Comparison of ENCODE assay signal across 23 cellular contexts in genomic region chr3:14166877-14167605, GRCh38. TPM values are rescaled to one million over a fixed set of nuclear protein-coding genes. Genes with fewer than 3 reads are reported as not detected.
DNase-seq lines count a peak whose midpoint lies in the region; ATAC-seq, FAIRE-seq and TF ChIP-seq lines count a peak whose summit lies in the region.
"Had no signal": no experiment of that assay in that cellular context is flagged by ENCODE, and none has a peak within 500 bp of the region (broad histone marks: within the 10 kb centered on the region; RNA-seq: fewer than 3 reads in every experiment).

No MANE protein-coding gene starts in this region.

- H3K4me3 Mint-ChIP-seq in astrocyte (ENCODE audit: unreplicated experiment), result no peak overlapping the region
- H3K4me3 Mint-ChIP-seq in activated naive CD4-positive, alpha-beta T cell treated with anti-CD3 and anti-CD28 coated beads for 36 hours, result no peak overlapping the region
- H3K4me3 Mint-ChIP-seq: activated CD4-positive, alpha-beta T cell treated with anti-CD3 and anti-CD28 coated beads, Interleukin-2, amount 10 ng/mL, durations not matched to agents 7 days and 5 days had no signal

- 87% methylated on average over 8 of the region's 9 CpGs for WGBS in right lobe of liver (ENCODE audit: insufficient coverage, low coverage, low lambda C conversion rate, missing lambda C conversion rate)

- peaks cover 66% of the 10 kb centered on the region for H3K36me3 Mint-ChIP-seq in astrocyte (ENCODE audit: low read depth, unreplicated experiment)
- H3K36me3 Mint-ChIP-seq in activated naive CD4-positive, alpha-beta T cell treated with anti-CD3 and anti-CD28 coated beads for 36 hours (ENCODE audit: low read depth), result peaks cover 82% of the 10 kb centered on the region

- H3K4me1 Mint-ChIP-seq in astrocyte (ENCODE audit: low read depth, unreplicated experiment), result peaks cover 20% of the 10 kb centered on the region
- peaks cover 13% of the 10 kb centered on the region for H3K4me1 Mint-ChIP-seq in activated naive CD4-positive, alpha-beta T cell treated with anti-CD3 and anti-CD28 coated beads for 36 hours (ENCODE audit: low read depth)

- no peak overlapping the region for H3K4me2 ChIP-seq in astrocyte (ENCODE audit: low read length)

- H3K36me3 ChIP-seq in astrocyte (ENCODE audit: insufficient read depth, low read length), result peaks cover 70% of the 10 kb centered on the region
- peaks cover 0 to 86% (median 52%) of the 10 kb centered on the region in 4 donors for H3K36me3 ChIP-seq in right lobe of liver

- H3K79me2 ChIP-seq in astrocyte (ENCODE audit: insufficient read depth, low read length), result peaks cover 3% of the 10 kb centered on the region

- H3K9me3 Mint-ChIP-seq in astrocyte (ENCODE audit: unreplicated experiment), result no peaks in the 10 kb centered on the region
- peaks cover 7% of the 10 kb centered on the region for H3K9me3 Mint-ChIP-seq in activated naive CD4-positive, alpha-beta T cell treated with anti-CD3 and anti-CD28 coated beads for 36 hours
- H3K9me3 Mint-ChIP-seq: activated CD4-positive, alpha-beta T cell treated with anti-CD3 and anti-CD28 coated beads, Interleukin-2, amount 10 ng/mL, durations not matched to agents 7 days and 5 days had no signal

- intact Hi-C loops in activated naive CD4-positive, alpha-beta T cell treated with anti-CD3 and anti-CD28 coated beads for 36 hours (cut with micrococcal nuclease), result no loop called here
- intact Hi-C loops in right lobe of liver (cut with DNase I), result no loop called here

- H2AFZ ChIP-seq in astrocyte (ENCODE audit: low read depth, low read length), result no peak overlapping the region

- CTCF ChIA-PET in activated naive CD4-positive, alpha-beta T cell treated with anti-CD3 and anti-CD28 coated beads for 36 hours (lab: Charles Lee), result no interaction called here

- H3K27ac ChIP-seq in astrocyte (ENCODE audit: low read depth, low read length) (no peak overlapping the region), right lobe of liver (no peak overlapping the region)
- H3K27ac ChIP-seq: brain microvascular endothelial cell, VCaP had no signal

- DNase-seq in GM04504 (ENCODE audit: low read depth), result peak; percentile 28
- no peak for DNase-seq in astrocyte (ENCODE audit: low read depth)
- peak; percentile 56 for DNase-seq in fibroblast of the conjunctiva (ENCODE audit: low read depth)
- peak; percentile 43 for DNase-seq in skeletal muscle cell (ENCODE audit: low read depth)
- DNase-seq in activated naive CD4-positive, alpha-beta T cell treated with anti-CD3 and anti-CD28 coated beads for 36 hours, result no peak
- DNase-seq in right lobe of liver, result no peak
- DNase-seq in activated CD4-positive, alpha-beta T cell treated with anti-CD3 and anti-CD28 coated beads for 48 hours, result no peak
- DNase-seq: activated CD4-positive, alpha-beta T cell treated with anti-CD3 and anti-CD28 coated beads, Interleukin-2, amount 10 ng/mL, durations not matched to agents 7 days and 5 days; activated effector memory CD4-positive, alpha-beta T cell treated with Interleukin-2 at 50 U/mL for 16 hours; brain microvascular endothelial cell; C1 segment of cervical spinal cord; DMS 273 treated with DMSO at 0.1 percent for 48 hours; erythroblast; KBM-7; mesendoderm; naive thymus-derived CD4-positive, alpha-beta T cell; NCI-H187; NCI-H526 treated with DMSO at 0.1 percent for 48 hours; RPMI8226; stimulated activated CD8-positive, alpha-beta memory T cell treated with anti-CD3 and anti-CD28 coated beads, Interleukin-4, amount 100 ng/mL, for 48 hours had no signal

- ATAC-seq in right lobe of liver, result no peak
- ATAC-seq: naive thymus-derived CD4-positive, alpha-beta T cell; SK-N-SH treated with all-trans-retinoic acid at 6 μM for 48 hours had no signal

- no peak for TF ChIP-seq POLR2A in right lobe of liver (IDR thresholded peaks at IDR 0.05)

- H3K9me3 ChIP-seq in astrocyte (ENCODE audit: insufficient read depth, low read depth, low read length) (no peaks in the 10 kb centered on the region), right lobe of liver (no peaks in the 10 kb centered on the region)

- peak overlapping the region; percentile 70 for H3K27ac Mint-ChIP-seq in astrocyte (ENCODE audit: unreplicated experiment)
- no peak overlapping the region for H3K27ac Mint-ChIP-seq in activated naive CD4-positive, alpha-beta T cell treated with anti-CD3 and anti-CD28 coated beads for 36 hours
- H3K27ac Mint-ChIP-seq: activated CD4-positive, alpha-beta T cell treated with anti-CD3 and anti-CD28 coated beads, Interleukin-2, amount 10 ng/mL, durations not matched to agents 7 days and 5 days had no signal

- FAIRE-seq in astrocyte (lab: Jason Lieb, UNC), result no peak
- FAIRE-seq: G401.6 had no signal

- H3K9ac ChIP-seq in astrocyte (ENCODE audit: low read length), result no peak overlapping the region

- no peak overlapping the region for H3K4me3 ChIP-seq in astrocyte (ENCODE audit: insufficient read depth, low read depth, low read length)
- H3K4me3 ChIP-seq in skeletal muscle cell (ENCODE audit: low read depth, low read length), result no peak overlapping the region
- no peak overlapping the region for H3K4me3 ChIP-seq in right lobe of liver

- peaks cover 11% of the 10 kb centered on the region for H3K4me1 ChIP-seq in astrocyte (ENCODE audit: insufficient read depth, low read length)
- H3K4me1 ChIP-seq in right lobe of liver, result no peaks in the 10 kb centered on the region

- no peaks in the 10 kb centered on the region for H3K27me3 Mint-ChIP-seq in astrocyte (ENCODE audit: low read depth, unreplicated experiment)
- H3K27me3 Mint-ChIP-seq in activated naive CD4-positive, alpha-beta T cell treated with anti-CD3 and anti-CD28 coated beads for 36 hours (ENCODE audit: low read depth), result no peaks in the 10 kb centered on the region
- H3K27me3 Mint-ChIP-seq: activated CD4-positive, alpha-beta T cell treated with anti-CD3 and anti-CD28 coated beads, Interleukin-2, amount 10 ng/mL, durations not matched to agents 7 days and 5 days; naive thymus-derived CD4-positive, alpha-beta T cell had no signal

- no peaks in the 10 kb centered on the region for H3K27me3 ChIP-seq in astrocyte (ENCODE audit: insufficient read depth, low read length)
- H3K27me3 ChIP-seq in right lobe of liver, result no peaks in the 10 kb centered on the region
- H3K27me3 ChIP-seq: brain microvascular endothelial cell had no signal

- peaks cover 10% of the 10 kb centered on the region for H4K20me1 ChIP-seq in astrocyte (ENCODE audit: insufficient read depth, low read length)

- TF ChIP-seq CTCF in astrocyte (IDR thresholded peaks at IDR 0.05; ENCODE audit: insufficient read depth, low read depth, low read length), result no peak
- no peak for TF ChIP-seq CTCF in right lobe of liver (IDR thresholded peaks at IDR 0.05)

RNA-seq across cellular contexts. Expression of gene XPC, which starts 11.4 kb away (rescaled TPM):
- 28.2 and 33.6 TPM in 2 replicates for total RNA-seq in astrocyte
- total RNA-seq in activated naive CD4-positive, alpha-beta T cell treated with anti-CD3 and anti-CD28 coated beads for 36 hours, result 10 to 100 TPM; 39.0 to 39.8 TPM
- 10 to 100 TPM; 14.4 to 23.1 (median 20.0) TPM for total RNA-seq in right lobe of liver

RNA-seq across cellular contexts. Expression of gene LSM3, which starts 11.6 kb away (rescaled TPM):
- total RNA-seq in astrocyte (8.4 and 9.5 TPM in 2 replicates), right lobe of liver (1 to 10 TPM; 4.5 to 7.4 (median 6.1) TPM)
- total RNA-seq in activated naive CD4-positive, alpha-beta T cell treated with anti-CD3 and anti-CD28 coated beads for 36 hours, result 10 to 100 TPM; 26.1 to 26.2 TPM

RNA-seq across cellular contexts. Expression of gene TMEM43, which starts 42.2 kb away (rescaled TPM):
- 76.7 and 79.2 TPM in 2 replicates for total RNA-seq in astrocyte
- total RNA-seq in activated naive CD4-positive, alpha-beta T cell treated with anti-CD3 and anti-CD28 coated beads for 36 hours, result 10 to 100 TPM; 18.3 to 19.8 TPM
- 10 to 100 TPM in 5 of 6 experiments, 1 to 10 TPM in 1; 9.3 to 16.8 (median 14.6) TPM for total RNA-seq in right lobe of liver

RNA-seq across cellular contexts. Expression of gene CHCHD4, which starts 42.4 kb away (rescaled TPM):
- total RNA-seq in astrocyte (10.3 TPM in 2 replicates), right lobe of liver (10 to 100 TPM in 2 of 6 experiments, 1 to 10 TPM in 4; 6.2 to 13.5 (median 8.4) TPM)
- total RNA-seq in activated naive CD4-positive, alpha-beta T cell treated with anti-CD3 and anti-CD28 coated beads for 36 hours, result 10 to 100 TPM; 16.2 to 17.9 TPM

Comparison
In these comparisons a context has a peak if more than half of its experiments do, and no peak if none do; other contexts are left out.
1. DNase-seq: peak in GM04504 (single experiment), fibroblast of the conjunctiva (single experiment) and skeletal muscle cell (single experiment); none in astrocyte (single experiment), activated naive CD4-positive, alpha-beta T cell treated with anti-CD3 and anti-CD28 coated beads for 36 hours (single experiment), right lobe of liver (0 of 3) and activated CD4-positive, alpha-beta T cell treated with anti-CD3 and anti-CD28 coated beads for 48 hours (single experiment).